Comparison of ENCODE assay signal across 9 cellular contexts in the genomic region with DNA sequence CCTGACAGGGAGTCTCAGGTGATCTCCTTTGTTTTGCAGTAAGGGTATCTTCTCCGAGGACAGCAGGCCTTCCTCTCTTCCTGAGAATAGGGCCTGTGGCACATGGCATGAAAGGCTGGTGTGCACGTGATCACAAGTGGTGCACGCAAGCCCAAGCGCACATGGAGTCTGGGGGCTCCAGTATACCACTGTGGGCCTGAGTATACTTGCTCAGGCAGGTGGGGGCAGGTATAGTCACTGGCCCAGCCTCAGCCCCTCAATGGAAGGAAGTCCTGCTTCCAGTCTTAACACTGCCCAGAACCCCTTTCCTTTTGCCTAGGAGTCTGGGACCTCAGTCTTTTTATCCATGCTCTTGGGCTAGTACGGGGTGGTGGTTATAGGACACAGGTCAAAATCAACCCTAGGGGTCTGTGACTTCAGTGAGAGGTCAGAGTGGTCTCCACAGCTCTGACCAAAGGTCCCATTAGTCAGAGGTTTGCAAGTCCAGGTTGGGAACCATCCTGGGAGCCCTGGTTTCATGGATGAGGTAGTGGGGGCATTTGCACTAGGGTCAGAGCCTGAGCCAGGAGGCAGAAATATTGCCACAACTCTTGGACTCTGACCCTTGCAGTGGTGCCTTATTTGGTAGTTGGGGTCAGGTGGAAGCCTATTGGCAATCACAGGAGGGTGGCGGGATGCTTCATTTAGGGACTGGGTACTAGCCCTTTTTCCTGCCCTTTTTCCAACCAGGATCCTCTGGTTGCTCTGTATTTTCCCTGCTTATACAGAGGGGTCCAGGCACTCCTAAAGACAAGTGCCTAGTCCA. TPM values are rescaled to one million over a fixed set of nuclear protein-coding genes. Genes with fewer than 3 reads are reported as not detected.
DNase-seq lines count a peak whose midpoint lies in the region.
"Had no signal": no experiment of that assay in that cellular context is flagged by ENCODE, and none has a peak within 500 bp of the region (broad histone marks: within the 10 kb centered on the region; RNA-seq: fewer than 3 reads in every experiment).

No MANE protein-coding gene starts in this region.

- peak overlapping the region; percentile 85 for H3K4me3 Mint-ChIP-seq in T-helper 1 cell treated with Interleukin-12 subunit alpha and Interleukin-12 subunit beta and Interleukin-4 antibody, amounts not matched to agents 30 μg/mL and 1 μg/mL, for 36 hours
- H3K4me3 Mint-ChIP-seq in activated naive CD8-positive, alpha-beta T cell: peak overlapping the region; percentile 84

- in situ Hi-C loops in G401 (cut with HindIII; ENCODE audit: low sequenced_read_pairs): no loop called here

- no peak overlapping the region for H3K27ac ChIP-seq in iPS-20b (ENCODE audit: low read length)
- peak overlapping the region; percentile 90 for H3K27ac ChIP-seq in stomach smooth muscle (ENCODE audit: low read length)

- no peaks in the 10 kb centered on the region for H3K9me3 ChIP-seq in iPS-20b (ENCODE audit: insufficient read depth, low read depth, low read length)
- H3K9me3 ChIP-seq in stomach smooth muscle (ENCODE audit: control insufficient read depth in 2 of 2, low read length in 2 of 2): no peaks in the 10 kb centered on the region

- H3K27me3 ChIP-seq in iPS-20b (ENCODE audit: insufficient read depth, low read length) (peaks cover 5% of the 10 kb centered on the region; the same call in 1 of the 2 replicates), stomach smooth muscle (ENCODE audit: control insufficient read depth in 1 of 2, insufficient read depth in 2 of 2, low read length in 2 of 2) (no peaks in the 10 kb centered on the region)

- H3K4me1 ChIP-seq in iPS-20b (ENCODE audit: insufficient read depth, low read length) (peaks cover 4% of the 10 kb centered on the region), stomach smooth muscle (ENCODE audit: control insufficient read depth, insufficient read depth, low read length) (peaks cover 38% of the 10 kb centered on the region)

- H3K36me3 Mint-ChIP-seq in T-helper 1 cell treated with Interleukin-12 subunit alpha and Interleukin-12 subunit beta and Interleukin-4 antibody, amounts not matched to agents 30 μg/mL and 1 μg/mL, for 36 hours (ENCODE audit: low read depth): peaks cover 11% of the 10 kb centered on the region
- H3K36me3 Mint-ChIP-seq in activated naive CD8-positive, alpha-beta T cell: peaks cover 9% of the 10 kb centered on the region

- peaks cover 24% of the 10 kb centered on the region for H3K36me3 ChIP-seq in iPS-20b (ENCODE audit: insufficient read depth, low read depth, low read length)
- H3K36me3 ChIP-seq in stomach smooth muscle (ENCODE audit: control insufficient read depth in 2 of 2, insufficient read depth in 2 of 2, low read length in 2 of 2): peaks cover 10 to 18% of the 10 kb centered on the region in 2 donors

- H3K4me3 ChIP-seq in iPS-20b (ENCODE audit: low read length) (peak overlapping the region; percentile 96), stomach smooth muscle (ENCODE audit: low read length in 2 of 2) (peak overlapping the region; percentile 88 to 95)

- no peaks in the 10 kb centered on the region for H3K27me3 Mint-ChIP-seq in T-helper 1 cell treated with Interleukin-12 subunit alpha and Interleukin-12 subunit beta and Interleukin-4 antibody, amounts not matched to agents 30 μg/mL and 1 μg/mL, for 36 hours (ENCODE audit: low read depth)
- H3K27me3 Mint-ChIP-seq in activated naive CD8-positive, alpha-beta T cell: no peaks in the 10 kb centered on the region

- DNase-seq in T-helper 1 cell (no peak), DMS53 treated with DMSO at 0.1 percent for 48 hours (lab: John Stamatoyannopoulos, UW; ENCODE audit: unreplicated experiment) (no peak), EL (no peak), G401 (ENCODE audit: low spot score) (no peak)

- H3K9ac ChIP-seq in iPS-20b (ENCODE audit: low read depth, low read length): peak overlapping the region; percentile 96; the same call in 1 of the 2 replicates
- H3K9ac ChIP-seq in stomach smooth muscle (ENCODE audit: low read length in 2 of 2): peak overlapping the region; percentile 68 to 90

- H3K4me1 Mint-ChIP-seq in T-helper 1 cell treated with Interleukin-12 subunit alpha and Interleukin-12 subunit beta and Interleukin-4 antibody, amounts not matched to agents 30 μg/mL and 1 μg/mL, for 36 hours (ENCODE audit: low read depth): peaks cover 24% of the 10 kb centered on the region
- H3K4me1 Mint-ChIP-seq in activated naive CD8-positive, alpha-beta T cell (ENCODE audit: low read depth): peaks cover 43% of the 10 kb centered on the region

- peak overlapping the region; percentile 84 for H3K27ac Mint-ChIP-seq in T-helper 1 cell treated with Interleukin-12 subunit alpha and Interleukin-12 subunit beta and Interleukin-4 antibody, amounts not matched to agents 30 μg/mL and 1 μg/mL, for 36 hours
- H3K27ac Mint-ChIP-seq in activated naive CD8-positive, alpha-beta T cell: peak overlapping the region; percentile 92

- peaks cover 5% of the 10 kb centered on the region for H3K9me3 Mint-ChIP-seq in T-helper 1 cell treated with Interleukin-12 subunit alpha and Interleukin-12 subunit beta and Interleukin-4 antibody, amounts not matched to agents 30 μg/mL and 1 μg/mL, for 36 hours
- H3K9me3 Mint-ChIP-seq in activated naive CD8-positive, alpha-beta T cell (ENCODE audit: low read depth): no peaks in the 10 kb centered on the region

RNA-seq across cellular contexts. Expression of a gene that starts 0.8 kb away (rescaled TPM):
- 60.1 and 69.5 TPM in 2 replicates for total RNA-seq in G401 (2014; rRNA removed; shearing (Covaris generic))

RNA-seq across cellular contexts. Expression of a gene that starts 4.4 kb away (rescaled TPM):
- 20.0 and 30.9 TPM in 2 replicates for total RNA-seq in G401 (2014; rRNA removed; shearing (Covaris generic))

RNA-seq across cellular contexts. Expression of a gene that starts 34.1 kb away (rescaled TPM):
- total RNA-seq in G401 (2014; rRNA removed; shearing (Covaris generic)): 175 and 318 TPM in 2 replicates
- total RNA-seq: T-helper 2 cell treated with Interferon-gamma antibody and Interleukin-4, amounts not matched to agents 100 ng/mL and 5 ng/mL, for 36 hours had no signal

RNA-seq across cellular contexts. Expression of a gene that starts 46.3 kb away (rescaled TPM):
- total RNA-seq in G401 (2014; rRNA removed; shearing (Covaris generic)): 46.1 and 46.5 TPM in 2 replicates
